18 cellular contexts compared by ENCODE assay signal in the genomic region with DNA sequence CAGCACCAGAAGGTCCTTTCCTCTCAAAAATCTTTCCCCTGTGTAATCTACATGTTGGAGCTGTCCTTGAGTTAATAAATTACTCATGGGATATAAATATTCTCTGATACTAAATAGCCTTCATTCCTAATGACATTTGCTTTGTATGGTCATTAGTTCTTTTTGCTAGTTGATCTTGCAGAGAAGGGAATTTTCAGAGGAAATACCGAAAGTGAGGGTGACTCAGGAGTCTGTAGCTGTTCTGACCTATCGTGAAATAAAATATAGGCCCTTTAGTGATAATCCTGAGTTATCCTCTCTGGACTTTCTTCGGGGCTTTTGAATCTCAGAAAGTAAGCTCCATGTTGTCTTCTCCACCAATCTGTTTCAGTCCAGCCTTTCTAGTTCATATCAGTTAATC. TPM values are rescaled to one million over a fixed set of nuclear protein-coding genes. Genes with fewer than 3 reads are reported as not detected.
DNase-seq lines count a peak whose midpoint lies in the region; TF ChIP-seq lines count a peak whose summit lies in the region.
"Had no signal": no experiment of that assay in that cellular context is flagged by ENCODE, and none has a peak within 500 bp of the region (broad histone marks: within the 10 kb centered on the region; RNA-seq: fewer than 3 reads in every experiment).

No MANE protein-coding gene starts in this region.

- no peaks in the 10 kb centered on the region for H3K4me1 Mint-ChIP-seq in nephron progenitor cell
- H3K4me1 Mint-ChIP-seq: activated CD4-positive, alpha-beta memory T cell treated with anti-CD3 and anti-CD28 coated beads, Interleukin-2, amount 10 ng/mL, durations not matched to agents 7 days and 5 days; activated T-helper 17 cell treated with anti-CD3 and anti-CD28 coated beads, Interleukin-2, amount 50 U/mL, for 72 hours had no signal

- no peak overlapping the region for H3K4me3 Mint-ChIP-seq in nephron progenitor cell
- H3K4me3 Mint-ChIP-seq: activated CD4-positive, alpha-beta memory T cell treated with anti-CD3 and anti-CD28 coated beads, Interleukin-2, amount 10 ng/mL, durations not matched to agents 7 days and 5 days; activated T-helper 17 cell treated with anti-CD3 and anti-CD28 coated beads, Interleukin-2, amount 50 U/mL, for 72 hours had no signal

- peak overlapping the region; percentile 60 for H3K27ac ChIP-seq in SJSA1
- H3K27ac ChIP-seq: VCaP had no signal

- no peaks in the 10 kb centered on the region for H3K27me3 Mint-ChIP-seq in nephron progenitor cell (ENCODE audit: low read depth, poor library complexity)
- H3K27me3 Mint-ChIP-seq: activated CD4-positive, alpha-beta memory T cell treated with anti-CD3 and anti-CD28 coated beads, Interleukin-2, amount 10 ng/mL, durations not matched to agents 7 days and 5 days; activated T-helper 17 cell treated with anti-CD3 and anti-CD28 coated beads, Interleukin-2, amount 50 U/mL, for 72 hours had no signal

- no peaks in the 10 kb centered on the region for H3K9me3 ChIP-seq in SJSA1 (replicated peaks)

- H3K36me3 Mint-ChIP-seq in nephron progenitor cell (ENCODE audit: low read depth), result peaks cover 73% of the 10 kb centered on the region

- peak overlapping the region; percentile 21 for H3K27ac Mint-ChIP-seq in nephron progenitor cell
- H3K27ac Mint-ChIP-seq: activated CD4-positive, alpha-beta memory T cell treated with anti-CD3 and anti-CD28 coated beads, Interleukin-2, amount 10 ng/mL, durations not matched to agents 7 days and 5 days; activated T-helper 17 cell treated with anti-CD3 and anti-CD28 coated beads, Interleukin-2, amount 50 U/mL, for 72 hours had no signal

- TF ChIP-seq CTCF in nephron progenitor cell (IDR thresholded peaks at IDR 0.05) (no peak), GM20000 (IDR thresholded peaks at IDR 0.05; ENCODE audit: extremely low read depth, missing control alignments) (no peak)

- H3K4me1 ChIP-seq in SJSA1 (replicated peaks), result peaks cover 22% of the 10 kb centered on the region

- H3K4me3 ChIP-seq in SJSA1, result no peak overlapping the region
- H3K4me3 ChIP-seq: lung had no signal

- peaks cover 14% of the 10 kb centered on the region for H3K9me3 Mint-ChIP-seq in nephron progenitor cell
- H3K9me3 Mint-ChIP-seq: activated CD4-positive, alpha-beta memory T cell treated with anti-CD3 and anti-CD28 coated beads, Interleukin-2, amount 10 ng/mL, durations not matched to agents 7 days and 5 days; activated T-helper 17 cell treated with anti-CD3 and anti-CD28 coated beads, Interleukin-2, amount 50 U/mL, for 72 hours had no signal

- H3K27me3 ChIP-seq in SJSA1 (replicated peaks), result no peaks in the 10 kb centered on the region

- DNase-seq in EL (peak; percentile 69), SJSA1 (ENCODE audit: low read depth in 1 of 2, low spot score in 2 of 2) (peak in 1 of 2 experiments; percentile 6), fibroblast of gingiva (ENCODE audit: low read depth) (peak; percentile 9), nephron progenitor cell (no peak), NCI-H1048 (lab: John Stamatoyannopoulos, UW) (no peak), HT-29 (ENCODE audit: low spot score) (no peak), GM20000 (ENCODE audit: low spot score) (no peak)
- DNase-seq in activated CD4-positive, alpha-beta T cell treated with anti-CD3 and anti-CD28 coated beads for 1 hour, result no peak
- DNase-seq: activated CD4-positive, alpha-beta memory T cell treated with anti-CD3 and anti-CD28 coated beads, Interleukin-2, amount 10 ng/mL, durations not matched to agents 7 days and 5 days; C1 segment of cervical spinal cord; GOT3; NCI-H1930; NCI-H526 treated with DMSO at 0.1 percent for 48 hours; OCI-M1; right cardiac atrium had no signal

- peaks cover 49% of the 10 kb centered on the region for H3K36me3 ChIP-seq in SJSA1

RNA-seq across cellular contexts. Expression of a gene that starts 19.4 kb away (rescaled TPM):
- total RNA-seq in SJSA1 (2014; rRNA removed; shearing (Covaris generic)), result 13.8 and 36.5 TPM in 2 replicates
- total RNA-seq in HT-29 (2014; rRNA removed; shearing (Covaris generic)), result 34.5 and 56.8 TPM in 2 replicates

RNA-seq across cellular contexts. Expression of a gene that starts 37.4 kb away (rescaled TPM):
- 13.2 and 15.2 TPM in 2 replicates for total RNA-seq in SJSA1 (2014; rRNA removed; shearing (Covaris generic))
- total RNA-seq in HT-29 (2014; rRNA removed; shearing (Covaris generic)), result 4.5 and 8.1 TPM in 2 replicates

Comparison
In these comparisons a context has a peak if more than half of its experiments do, and no peak if none do; other contexts are left out.
1. DNase-seq: peak in EL (single experiment) and fibroblast of gingiva (single experiment); none in nephron progenitor cell (single experiment), activated CD4-positive, alpha-beta T cell treated with anti-CD3 and anti-CD28 coated beads for 1 hour (single experiment), NCI-H1048 (single experiment), HT-29 (single experiment) and GM20000 (single experiment).